Comparison of ENCODE assay signal across 2 cellular contexts in genomic region chr1:24157921-24158481, GRCh38.
TF ChIP-seq lines count a peak whose summit lies in the region.

No MANE protein-coding gene starts in this region.

TF ChIP-seq in GM23338, 12 proteins besides CTCF, POLR2A, EP300 and RAD21:
- no peak for TF ChIP-seq NANOG (IDR thresholded peaks at IDR 0.05; ENCODE audit: borderline replicate concordance)
- TF ChIP-seq EZH2phosphoT487 (IDR thresholded peaks at IDR 0.05; ENCODE audit: unreplicated experiment) = no peak
- no peak for TF ChIP-seq STAT1 (IDR thresholded peaks at IDR 0.05; ENCODE audit: unreplicated experiment)
- TF ChIP-seq ZNF331 (CRISPR knock-in tag; IDR thresholded peaks at IDR 0.05; ENCODE audit: low read depth) = no peak
- TF ChIP-seq REST (IDR thresholded peaks at IDR 0.05; ENCODE audit: unreplicated experiment) = no peak
- no peak for TF ChIP-seq EZH2 (IDR thresholded peaks at IDR 0.05; ENCODE audit: low read depth, unreplicated experiment)
- no peak for TF ChIP-seq ZNF114 (CRISPR knock-in tag; IDR thresholded peaks at IDR 0.05)
- TF ChIP-seq ETS1 (IDR thresholded peaks at IDR 0.05) = no peak
- TF ChIP-seq POLR2AphosphoS5 (IDR thresholded peaks at IDR 0.05; ENCODE audit: low read depth) = no peak
- no peak for TF ChIP-seq ZNF462 (CRISPR knock-in tag; IDR thresholded peaks at IDR 0.05)
- TF ChIP-seq CREB1 (CRISPR knock-in tag; IDR thresholded peaks at IDR 0.05; ENCODE audit: low read depth) = no peak
- TF ChIP-seq JUNB (IDR thresholded peaks at IDR 0.05; ENCODE audit: unreplicated experiment) = no peak

TF ChIP-seq in K562, 482 proteins besides CTCF, POLR2A, EP300 and RAD21:
- no peak for TF ChIP-seq ZNF766 (CRISPR knock-in tag; conservative IDR thresholded peaks at IDR 0.05)
- TF ChIP-seq ZNF224 (CRISPR knock-in tag; IDR thresholded peaks at IDR 0.05) = no peak
- no peak for TF ChIP-seq SMAD4 (CRISPR knock-in tag; conservative IDR thresholded peaks at IDR 0.05)
- no peak for TF ChIP-seq TRIM28 (IDR thresholded peaks at IDR 0.05)
- TF ChIP-seq GTF2F1 (IDR thresholded peaks at IDR 0.05; ENCODE audit: low read depth, low read length) = no peak
- no peak for TF ChIP-seq ZBTB8A (IDR thresholded peaks at IDR 0.05; ENCODE audit: partially characterized antibody)
- TF ChIP-seq MYNN (IDR thresholded peaks at IDR 0.05) = no peak
- no peak for TF ChIP-seq MYNN (CRISPR knock-in tag; IDR thresholded peaks at IDR 0.05)
- no peak for TF ChIP-seq FOXK1 (CRISPR knock-in tag; IDR thresholded peaks at IDR 0.05; ENCODE audit: borderline replicate concordance)
